Comparison of ENCODE assay signal across 16 cellular contexts in genomic region chr17:12547829-12548228, GRCh38.
A peak's percentile ranks its signal among the peaks of the same experiment; 100 is the strongest.
DNase-seq lines count a peak whose midpoint lies in the region; ATAC-seq and TF ChIP-seq lines count a peak whose summit lies in the region.
"Had no signal": no experiment of that assay in that cellular context is flagged by ENCODE, and none has a peak within 500 bp of the region (broad histone marks: within the 10 kb centered on the region; RNA-seq: fewer than 3 reads in every experiment).

No MANE protein-coding gene starts in this region.

- 59 to 68% methylated on average over 5 of the region's 5 CpGs for WGBS in heart right ventricle, 2 donors
- WGBS in transverse colon (ENCODE audit: low coverage in 1 of 2), 2 donors = 15 to 35% methylated on average over 5 of the region's 5 CpGs

- in situ Hi-C loops in transverse colon (cut with MboI; ENCODE audit: low pct_ligation_motif_present in 1 of 4, low pct_unique_long_range_greater_than_20kb in 1 of 4, low sequenced_read_pairs in 3 of 4) = loop anchor here in 2 of 4 donors (10.0 to 25.0 kb wide), 2 partner anchors 177 to 464 kb away; partner anchors contain the start of gene ELAC2 (in 2 of the 2)

- H3K36me3 ChIP-seq in left ventricle myocardium inferior (no peaks in the 10 kb centered on the region), heart right ventricle (no peaks in the 10 kb centered on the region), rectal smooth muscle tissue (ENCODE audit: control insufficient read depth, insufficient read depth, low read length) (no peaks in the 10 kb centered on the region), transverse colon (no peaks in the 10 kb centered on the region)
- H3K36me3 ChIP-seq: BLaER1 had no signal

- ATAC-seq in heart right ventricle (no peak), GM21367 (IDR thresholded peaks at IDR 0.05; ENCODE audit: unreplicated experiment) (no peak)
- ATAC-seq: HCT116, HepG2 had no signal

- H3K4me1 ChIP-seq in left ventricle myocardium inferior (peaks cover 20% of the 10 kb centered on the region), heart right ventricle (peaks cover 0 to 11% (median 0%) of the 10 kb centered on the region in 9 donors), rectal smooth muscle tissue (ENCODE audit: control insufficient read depth, insufficient read depth, low read length) (peaks cover 21% of the 10 kb centered on the region), transverse colon (no peaks in the 10 kb centered on the region)
- H3K4me1 ChIP-seq: BLaER1, Caco-2 had no signal

- H3K9me3 ChIP-seq in left ventricle myocardium inferior (replicated peaks) (no peaks in the 10 kb centered on the region), heart right ventricle (no peaks in the 10 kb centered on the region), transverse colon (no peaks in the 10 kb centered on the region)
- H3K9me3 ChIP-seq: BLaER1, Caco-2 had no signal

- DNase-seq in left ventricle myocardium inferior (no peak), heart right ventricle (no peak), transverse colon (no peak)
- no peak for DNase-seq in activated CD4-positive, CD25-positive, alpha-beta regulatory T cell treated with anti-CD3 and anti-CD28 coated beads, Interleukin-2, amount 50 U/mL, for 72 hours
- no peak for DNase-seq in stimulated activated CD4-positive, alpha-beta T cell treated with anti-CD3 and anti-CD28 coated beads, Interleukin-2, amount 100 ng/mL, for 48 hours
- DNase-seq: AML-193; Caco-2; CD8-positive, alpha-beta memory T cell; DND-41; GF-D8 had no signal

- no peak overlapping the region for H3K4me3 ChIP-seq in left ventricle myocardium inferior
- H3K4me3 ChIP-seq in heart right ventricle = no peak overlapping the region
- no peak overlapping the region for H3K4me3 ChIP-seq in rectal smooth muscle tissue (ENCODE audit: low read length)
- no peak overlapping the region for H3K4me3 ChIP-seq in transverse colon
- H3K4me3 ChIP-seq: BLaER1 had no signal

- no peak overlapping the region for H3K9ac ChIP-seq in rectal smooth muscle tissue (ENCODE audit: low read length)
- H3K9ac ChIP-seq: BLaER1 had no signal

- TF ChIP-seq EP300 in transverse colon (IDR thresholded peaks at IDR 0.05; ENCODE audit: low read depth) = peak; percentile 22

- intact Hi-C loops in left ventricle myocardium inferior (cut with micrococcal nuclease) = loop anchor here (5.0 kb wide), 1 partner anchor 119 kb away; the partner anchor contains the start of gene MYOCD
- intact Hi-C loops in heart right ventricle (cut with DNase I) = loop anchor here (2.0 to 10.0 kb wide), 10 partner anchors 74 to 457 kb away; partner anchors contain the start of gene MYOCD (in 4 of the 10)
- intact Hi-C loops in transverse colon (cut with DNase I; ENCODE audit: low total_unique reads) = loop anchor here (1.0 to 5.0 kb wide), 2 partner anchors 19 to 119 kb away; partner anchors contain the start of gene MYOCD

- no peaks in the 10 kb centered on the region for H3K27me3 ChIP-seq in left ventricle myocardium inferior (ENCODE audit: low read depth)
- H3K27me3 ChIP-seq in heart right ventricle = no peaks in the 10 kb centered on the region
- peaks cover 2% of the 10 kb centered on the region for H3K27me3 ChIP-seq in rectal smooth muscle tissue (ENCODE audit: control insufficient read depth, insufficient read depth, low read length)
- no peaks in the 10 kb centered on the region for H3K27me3 ChIP-seq in transverse colon
- H3K27me3 ChIP-seq: BLaER1 had no signal

- no peak for TF ChIP-seq POLR2A in transverse colon (IDR thresholded peaks at IDR 0.05)

- peak overlapping the region; percentile 69 for H3K27ac ChIP-seq in left ventricle myocardium inferior (replicated peaks)
- H3K27ac ChIP-seq in heart right ventricle = peak overlapping the region in 3 of 10 donors; percentile 77 to 86 (median 83)
- H3K27ac ChIP-seq in rectal smooth muscle tissue (ENCODE audit: low read depth, low read length) = peak overlapping the region; percentile 55
- H3K27ac ChIP-seq in transverse colon = peak overlapping the region; percentile 54 to 65 (median 60)
- H3K27ac ChIP-seq: 22Rv1, BLaER1 had no signal

- TF ChIP-seq CTCF in left ventricle myocardium inferior (IDR thresholded peaks at IDR 0.05; ENCODE audit: borderline replicate concordance) = no peak
- TF ChIP-seq CTCF in heart right ventricle (IDR thresholded peaks at IDR 0.05) = no peak
- TF ChIP-seq CTCF in transverse colon (IDR thresholded peaks at IDR 0.05) = no peak
